Comparison of ENCODE assay signal across 17 cellular contexts in genomic region chr5:42518595-42519067, GRCh38.
A peak's percentile ranks its signal among the peaks of the same experiment; 100 is the strongest.
DNase-seq lines count a peak whose midpoint lies in the region; TF ChIP-seq lines count a peak whose summit lies in the region.
"Had no signal": no experiment of that assay in that cellular context is flagged by ENCODE, and none has a peak within 500 bp of the region (broad histone marks: within the 10 kb centered on the region; RNA-seq: fewer than 3 reads in every experiment).

No MANE protein-coding gene starts in this region.

- no peaks in the 10 kb centered on the region; the same call in none of the 2 replicates for H3K9me2 ChIP-seq in GM23248 (ENCODE audit: insufficient read depth)

- in situ Hi-C loops in GM23248 (cut with MboI): no loop called here

- 0 out of 2 replicates have a peak, but pooled peaks cover 3% of the 10 kb centered on the region for H3K4me1 ChIP-seq in GM23248 (ENCODE audit: insufficient read depth)
- H3K4me1 ChIP-seq in mesenchymal stem cell (ENCODE audit: control insufficient read depth, insufficient read depth, low read depth, low read length): no peaks in the 10 kb centered on the region
- H3K4me1 ChIP-seq in tibial artery: peaks cover 0 to 27% (median 2%) of the 10 kb centered on the region in 4 donors
- no peaks in the 10 kb centered on the region for H3K4me1 ChIP-seq in BE2C
- H3K4me1 ChIP-seq: breast epithelium had no signal

- no peak overlapping the region for H3K23ac ChIP-seq in mesenchymal stem cell (ENCODE audit: low read length in 2 of 2)

- H2BK5ac ChIP-seq in mesenchymal stem cell (ENCODE audit: low read depth, low read length, poor library complexity, severe bottlenecking): no peak overlapping the region

- TF ChIP-seq CTCF in fibroblast of mammary gland (conservative IDR thresholded peaks at IDR 0.05; ENCODE audit: control insufficient read depth, insufficient read depth, low read depth, low read length): no peak
- TF ChIP-seq CTCF in tibial artery (IDR thresholded peaks at IDR 0.05): no peak
- no peak for TF ChIP-seq CTCF in BE2C (IDR thresholded peaks at IDR 0.05; ENCODE audit: low read depth, low read length)

- H4K8ac ChIP-seq in mesenchymal stem cell (ENCODE audit: low read length): no peak overlapping the region

- H4K20me1 ChIP-seq in GM23248 (ENCODE audit: insufficient read depth): no peaks in the 10 kb centered on the region

- H3K79me1 ChIP-seq in mesenchymal stem cell (replicated peaks; ENCODE audit: low read length, poor library complexity, severe bottlenecking): no peaks in the 10 kb centered on the region

- H3K36me3 ChIP-seq in GM23248 (ENCODE audit: low read depth) (no peaks in the 10 kb centered on the region), mesenchymal stem cell (ENCODE audit: control insufficient read depth in 1 of 2, insufficient read depth in 2 of 2, low read depth in 1 of 2, low read length in 2 of 2) (no peaks in the 10 kb centered on the region), tibial artery (no peaks in the 10 kb centered on the region), BE2C (no peaks in the 10 kb centered on the region)
- H3K36me3 ChIP-seq: breast epithelium, prostate gland had no signal

- H2BK12ac ChIP-seq in mesenchymal stem cell (ENCODE audit: low read length in 2 of 2): no peak overlapping the region

- no peak overlapping the region for H2BK120ac ChIP-seq in mesenchymal stem cell (ENCODE audit: low read depth, low read length)

- H3K18ac ChIP-seq in mesenchymal stem cell (ENCODE audit: low read depth in 1 of 2, low read length in 2 of 2): no peak overlapping the region

- peak overlapping the region; percentile 44; the same call in 1 of the 2 replicates for H2AFZ ChIP-seq in GM23248
- H2AFZ ChIP-seq in mesenchymal stem cell (ENCODE audit: low read depth, low read length): no peak overlapping the region

- H4K91ac ChIP-seq in mesenchymal stem cell (ENCODE audit: low read length): no peak overlapping the region

- peaks cover 4% of the 10 kb centered on the region; the same call in 1 of the 2 replicates for H3F3A ChIP-seq in GM23248 (ENCODE audit: insufficient read depth)

- H2AK5ac ChIP-seq in mesenchymal stem cell (ENCODE audit: low read length, severe bottlenecking): no peak overlapping the region

- no peaks in the 10 kb centered on the region for H3K9me3 ChIP-seq in GM23248 (ENCODE audit: low read depth)
- H3K9me3 ChIP-seq in mesenchymal stem cell (ENCODE audit: control insufficient read depth, low read length): no peaks in the 10 kb centered on the region
- no peaks in the 10 kb centered on the region for H3K9me3 ChIP-seq in tibial artery
- H3K9me3 ChIP-seq in BE2C: no peaks in the 10 kb centered on the region
- H3K9me3 ChIP-seq: breast epithelium, prostate gland had no signal

- DNase-seq in GM23248: peak; percentile 68
- peak; percentile 69 for DNase-seq in fibroblast of mammary gland (ENCODE audit: low read depth)
- DNase-seq in mesenchymal stem cell: peak; percentile 30
- DNase-seq in tibial artery: peak; percentile 56 to 67
- no peak for DNase-seq in stimulated activated CD4-positive, alpha-beta T cell treated with anti-CD3 and anti-CD28 coated beads, Interleukin-4, amount 100 ng/mL, for 1 hour
- DNase-seq in BE2C: no peak
- DNase-seq in activated effector memory CD4-positive, alpha-beta T cell treated with anti-CD3 and anti-CD28 coated beads, Interleukin-2, amount 50 U/mL, for 16 hours: no peak
- no peak for DNase-seq in posterior vena cava (ENCODE audit: low spot score)
- DNase-seq: activated CD8-positive, alpha-beta memory T cell treated with anti-CD3 and anti-CD28 coated beads, Interleukin-2, amount 10 ng/mL, durations not matched to agents 7 days and 5 days; activated naive CD8-positive, alpha-beta T cell treated with anti-CD3 and anti-CD28 coated beads, Interleukin-2, amount 50 U/mL, for 24 hours; immature natural killer cell; NCI-H1436; NCI-H2227 treated with DMSO at 0.1 percent for 48 hours; stimulated activated naive CD4-positive, alpha-beta T cell had no signal

- H2BK15ac ChIP-seq in mesenchymal stem cell (ENCODE audit: low read depth, poor library complexity, severe bottlenecking): no peak overlapping the region

- WGBS in GM23248 (ENCODE audit: low coverage in 1 of 2, low lambda C conversion rate in 2 of 2, missing lambda C conversion rate in 2 of 2), 2 experiments: 6 to 8% methylated on average over 7 of the region's 7 CpGs
- WGBS in mesenchymal stem cell: 83% methylated on average over 7 of the region's 7 CpGs

- no peaks in the 10 kb centered on the region for H3K79me2 ChIP-seq in GM23248 (ENCODE audit: insufficient read depth)

- intact Hi-C loops in tibial artery (cut with DNase I; ENCODE audit: low total_unique reads): no loop called here
- intact Hi-C loops in posterior vena cava (cut with DNase I): no loop called here

- H3K14ac ChIP-seq in mesenchymal stem cell (ENCODE audit: low read length in 2 of 2): no peak overlapping the region

- no peak overlapping the region for H3K9ac ChIP-seq in GM23248
- H3K9ac ChIP-seq in mesenchymal stem cell (ENCODE audit: low read length): peak overlapping the region; percentile 50

- H3K4me2 ChIP-seq in GM23248 (ENCODE audit: unreplicated experiment) (peak overlapping the region; percentile 20), mesenchymal stem cell (ENCODE audit: low read length, poor library complexity, severe bottlenecking) (no peak overlapping the region)

- H3K4ac ChIP-seq in mesenchymal stem cell (ENCODE audit: low read depth in 1 of 2, low read length in 2 of 2): no peak overlapping the region

- H3K27me3 ChIP-seq in GM23248 (replicated peaks; ENCODE audit: insufficient read depth) (no peaks in the 10 kb centered on the region), mesenchymal stem cell (ENCODE audit: control insufficient read depth in 1 of 2, insufficient read depth in 1 of 2, low read length in 2 of 2) (no peaks in the 10 kb centered on the region), tibial artery (no peaks in the 10 kb centered on the region), BE2C (no peaks in the 10 kb centered on the region)
- H3K27me3 ChIP-seq: breast epithelium had no signal

- H3K27ac ChIP-seq in GM23248 (no peak overlapping the region), mesenchymal stem cell (ENCODE audit: low read length, poor library complexity, severe bottlenecking) (no peak overlapping the region), tibial artery (peak overlapping the region in 1 of 2 donors; percentile 25)
- H3K27ac ChIP-seq: breast epithelium had no signal

- H3K4me3 ChIP-seq in GM23248: peak overlapping the region; percentile 32
- no peak overlapping the region for H3K4me3 ChIP-seq in fibroblast of mammary gland (ENCODE audit: control insufficient read depth, low read depth, low read length)
- peak overlapping the region in 1 of 2 experiments; percentile 51 for H3K4me3 ChIP-seq in mesenchymal stem cell (ENCODE audit: insufficient read depth in 1 of 2, low read depth in 1 of 2, low read length in 2 of 2)
- no peak overlapping the region for H3K4me3 ChIP-seq in tibial artery
- H3K4me3 ChIP-seq in BE2C (ENCODE audit: low read depth, low read length): no peak overlapping the region
- H3K4me3 ChIP-seq: GM12878, prostate gland had no signal

Comparison
In these comparisons a context has a peak if more than half of its experiments do, and no peak if none do; other contexts are left out.
1. DNase-seq: peak in GM23248 (single experiment), fibroblast of mammary gland (single experiment), mesenchymal stem cell (single experiment) and tibial artery (2 of 2); none in stimulated activated CD4-positive, alpha-beta T cell treated with anti-CD3 and anti-CD28 coated beads, Interleukin-4, amount 100 ng/mL, for 1 hour (single experiment), BE2C (single experiment), activated effector memory CD4-positive, alpha-beta T cell treated with anti-CD3 and anti-CD28 coated beads, Interleukin-2, amount 50 U/mL, for 16 hours (single experiment) and posterior vena cava (single experiment).